8 cellular contexts compared by ENCODE assay signal in the genomic region with DNA sequence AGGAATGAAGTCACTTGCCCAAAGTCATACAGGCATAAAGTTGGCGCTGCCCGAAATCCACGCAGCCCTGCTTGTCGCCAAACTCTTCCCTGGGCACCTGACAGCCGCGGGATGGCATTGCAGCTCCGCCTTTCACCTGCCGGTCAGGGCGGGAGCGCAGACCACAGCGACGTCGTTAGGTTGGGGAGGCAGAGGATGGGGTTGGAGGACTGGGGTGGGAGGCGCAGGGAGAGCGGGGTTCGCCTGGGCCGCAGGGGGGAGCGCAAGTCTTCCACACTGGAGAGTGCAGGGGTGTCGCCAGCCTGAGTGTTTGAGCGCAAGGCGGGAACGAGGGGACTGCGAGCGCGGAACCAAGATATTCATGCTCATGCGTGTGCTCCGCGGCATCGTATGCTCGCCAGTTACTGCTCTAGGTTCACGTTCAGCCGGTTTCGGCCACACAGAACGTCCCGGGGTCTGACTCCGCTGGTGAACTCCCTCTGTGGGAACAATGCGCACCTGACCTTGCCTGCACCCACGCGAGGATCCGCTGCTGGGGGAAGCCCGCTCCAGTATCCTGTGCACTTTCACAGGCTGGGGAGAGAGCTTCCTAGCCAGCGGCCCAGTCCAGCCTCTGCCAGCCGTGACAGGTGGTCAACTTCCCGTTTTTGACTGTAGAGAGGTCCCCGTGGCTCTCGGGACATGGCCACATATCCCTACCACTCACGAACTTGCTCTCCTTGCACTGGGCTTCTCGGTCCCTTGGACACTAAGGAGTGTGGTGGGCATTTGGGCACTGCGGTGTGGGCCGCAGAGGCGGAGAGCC. TPM values are rescaled to one million over a fixed set of nuclear protein-coding genes. Genes with fewer than 3 reads are reported as not detected.
DNase-seq lines count a peak whose midpoint lies in the region; ATAC-seq, FAIRE-seq and TF ChIP-seq lines count a peak whose summit lies in the region.

No MANE protein-coding gene starts in this region.

- H3K27ac ChIP-seq in MM.1S (ENCODE audit: low read length) (no peak overlapping the region), keratinocyte (ENCODE audit: control insufficient read depth, insufficient read depth, low read length) (no peak overlapping the region)

- no peaks in the 10 kb centered on the region for H3F3A ChIP-seq in MM.1S (ENCODE audit: insufficient read depth, low read length)

- H3K9ac ChIP-seq in MM.1S (ENCODE audit: low read length) (peak overlapping the region; percentile 18; the same call in 1 of the 2 replicates), adipocyte (ENCODE audit: low read length) (no peak overlapping the region), keratinocyte (ENCODE audit: control insufficient read depth, extremely low read depth, insufficient read depth, low read length) (no peak overlapping the region)

- no peaks in the 10 kb centered on the region for H3K9me2 ChIP-seq in MM.1S (replicated peaks; ENCODE audit: insufficient read depth, low read length)

- POLR2A ChIA-PET in GM10248 (lab: Yijun Ruan, JAX), result no interaction called here

- H2AFZ ChIP-seq in MM.1S (ENCODE audit: low read length) (peak overlapping the region; percentile 86), keratinocyte (ENCODE audit: control insufficient read depth, low read length) (no peak overlapping the region)

- no peak for FAIRE-seq in keratinocyte (lab: Jason Lieb, UNC)
- no peak for FAIRE-seq in H54 (lab: Jason Lieb, UNC)

- CTCF ChIA-PET in GM10248 (lab: Yijun Ruan, JAX), result interaction anchor here (1.0 to 7.2 kb wide), 6 partner anchors 8 to 398 kb away, joined by 4 to 66 read pairs (median 5); no protein-coding TSS in a partner anchor

- peak; percentile 44 for DNase-seq in GM10248 (ENCODE audit: extremely low spot score)
- peak; percentile 62 for DNase-seq in MM.1S
- DNase-seq in adipocyte (ENCODE audit: low read depth), result no peak
- no peak for DNase-seq in keratinocyte (ENCODE audit: low read depth, low spot score)
- peak; percentile 36 for DNase-seq in stimulated activated CD4-positive, alpha-beta T cell treated with anti-CD3 and anti-CD28 coated beads, Interleukin-1b, Interleukin-23, amount 100 ng/mL, for 48 hours
- no peak for DNase-seq in H54 (ENCODE audit: insufficient read length, low spot score)

- ATAC-seq in HG02973 (IDR thresholded peaks at IDR 0.05; ENCODE audit: unreplicated experiment) (no peak), HG02852 (IDR thresholded peaks at IDR 0.05; ENCODE audit: unreplicated experiment) (no peak)

- H3K9me3 ChIP-seq in MM.1S (replicated peaks; ENCODE audit: insufficient read depth, low read length) (no peaks in the 10 kb centered on the region), adipocyte (ENCODE audit: control insufficient read depth, low read length) (no peaks in the 10 kb centered on the region), keratinocyte (ENCODE audit: control insufficient read depth, low read depth, low read length) (no peaks in the 10 kb centered on the region)

- no peaks in the 10 kb centered on the region for H3K9me1 ChIP-seq in keratinocyte (ENCODE audit: control insufficient read depth, extremely low read depth, insufficient read depth, low read length)

- dilution Hi-C loops in keratinocyte (cut with MboI; ENCODE audit: extremely low pct_ligation_motif_present, low sequenced_read_pairs), result no loop called here

- H3K27me3 ChIP-seq in MM.1S (replicated peaks; ENCODE audit: insufficient read depth, low read length) (no peaks in the 10 kb centered on the region), adipocyte (replicated peaks; ENCODE audit: control insufficient read depth, insufficient read depth, low read length) (peaks cover 91% of the 10 kb centered on the region), keratinocyte (ENCODE audit: control insufficient read depth, extremely low read depth, insufficient read depth, low read length) (peaks cover 69% of the 10 kb centered on the region)

- peak; percentile 17 for TF ChIP-seq CTCF in GM10248 (IDR thresholded peaks at IDR 0.05; ENCODE audit: control extremely low read depth, extremely low read depth, low read depth, missing control alignments)
- TF ChIP-seq CTCF in MM.1S (IDR thresholded peaks at IDR 0.05; ENCODE audit: low read length), result no peak; the same call in 1 of the 2 replicates
- TF ChIP-seq CTCF in keratinocyte (optimal IDR thresholded peaks at IDR 0.05 in 1 of 3, IDR thresholded peaks at IDR 0.05 in 1 of 3, conservative IDR thresholded peaks at IDR 0.05 in 1 of 3; ENCODE audit: extremely low read depth in 1 of 3, insufficient read depth in 2 of 3, low read length in 3 of 3), result peak in 1 of 3 experiments; percentile 69

- H3K4me1 ChIP-seq in MM.1S (ENCODE audit: low read length) (no peaks in the 10 kb centered on the region), adipocyte (ENCODE audit: control insufficient read depth, insufficient read depth, low read length) (peaks cover 20% of the 10 kb centered on the region), keratinocyte (ENCODE audit: control insufficient read depth, extremely low read depth, insufficient read depth, low read length) (peaks cover 13% of the 10 kb centered on the region)

- peak overlapping the region; percentile 99 for H3K4me2 ChIP-seq in MM.1S (ENCODE audit: low read depth, low read length)
- H3K4me2 ChIP-seq in keratinocyte (ENCODE audit: control insufficient read depth, extremely low read depth, insufficient read depth, low read depth, low read length), result peak overlapping the region; percentile 82

- H3K36me3 ChIP-seq in MM.1S (replicated peaks; ENCODE audit: insufficient read depth, low read length), result no peaks in the 10 kb centered on the region
- H3K36me3 ChIP-seq in adipocyte (ENCODE audit: control insufficient read depth, insufficient read depth, low read length, severe bottlenecking), result no peaks in the 10 kb centered on the region
- no peaks in the 10 kb centered on the region for H3K36me3 ChIP-seq in keratinocyte (ENCODE audit: control insufficient read depth in 2 of 2, extremely low read depth in 1 of 2, insufficient read depth in 2 of 2, low read length in 2 of 2)

- H3K79me2 ChIP-seq in MM.1S (ENCODE audit: low read length) (no peaks in the 10 kb centered on the region), keratinocyte (ENCODE audit: control insufficient read depth, insufficient read depth, low read length) (no peaks in the 10 kb centered on the region)

- H3K4me3 ChIP-seq in MM.1S (ENCODE audit: low read length), result peak overlapping the region; percentile 75
- peak overlapping the region; percentile 62 for H3K4me3 ChIP-seq in adipocyte (ENCODE audit: low read length)
- H3K4me3 ChIP-seq in keratinocyte (ENCODE audit: control insufficient read depth in 2 of 3, extremely low read depth in 1 of 3, insufficient read depth in 2 of 3, low read depth in 1 of 3, low read length in 3 of 3), result peak overlapping the region; percentile 29 to 63 (median 58)

- TF ChIP-seq POLR2A in H54 (IDR thresholded peaks at IDR 0.05; ENCODE audit: low read depth, low read length), result no peak

- H4K20me1 ChIP-seq in MM.1S (ENCODE audit: insufficient read depth, low read length) (no peaks in the 10 kb centered on the region), keratinocyte (ENCODE audit: control insufficient read depth, extremely low read depth, insufficient read depth, low read length) (no peaks in the 10 kb centered on the region)

RNA-seq across cellular contexts. Expression of a gene that starts 0.8 kb away (rescaled TPM):
- polyA plus RNA-seq in keratinocyte, result not detected in 3 replicates
- polyA plus RNA-seq in keratinocyte (2011; ENCODE audit: low read depth), result not detected
- polyA plus RNA-seq in keratinocyte (2011; cell fraction: cytosol; rRNA removed), result not detected in 2 replicates
- polyA plus RNA-seq in keratinocyte (2011; cell fraction: nucleus; rRNA removed), result not detected in 2 replicates
- not detected in 2 replicates for polyA plus RNA-seq in keratinocyte (2012; ENCODE audit: low replicate concordance)
- not detected in 3 replicates for polyA minus RNA-seq in keratinocyte
- not detected for polyA minus RNA-seq in keratinocyte (2011; cell fraction: cytosol; rRNA and poly(A)+ RNA removed)
- polyA minus RNA-seq in keratinocyte (2011; cell fraction: nucleus; rRNA and poly(A)+ RNA removed), result not detected in 2 replicates

RNA-seq across cellular contexts. Expression of a gene that starts 34.5 kb away (rescaled TPM):
- polyA plus RNA-seq in keratinocyte, result 8.5 to 11.9 TPM (median 8.6 TPM) in 3 replicates
- 23.5 TPM for polyA plus RNA-seq in keratinocyte (2011; ENCODE audit: low read depth)
- 8.7 and 10.4 TPM in 2 replicates for polyA plus RNA-seq in keratinocyte (2011; cell fraction: cytosol; rRNA removed)
- 30.8 and 33.7 TPM in 2 replicates for polyA plus RNA-seq in keratinocyte (2011; cell fraction: nucleus; rRNA removed)
- 8.5 and 15.8 TPM in 2 replicates for polyA plus RNA-seq in keratinocyte (2012; ENCODE audit: low replicate concordance)
- polyA minus RNA-seq in keratinocyte, result 8.8 to 53.4 TPM (median 14.5 TPM) in 3 replicates
- 8.8 TPM for polyA minus RNA-seq in keratinocyte (2011; cell fraction: cytosol; rRNA and poly(A)+ RNA removed)
- 16.1 and 33.7 TPM in 2 replicates for polyA minus RNA-seq in keratinocyte (2011; cell fraction: nucleus; rRNA and poly(A)+ RNA removed)

Comparison
In these comparisons a context has a peak if more than half of its experiments do, and no peak if none do; other contexts are left out.
1. DNase-seq: peak in GM10248 (single experiment), MM.1S (single experiment) and stimulated activated CD4-positive, alpha-beta T cell treated with anti-CD3 and anti-CD28 coated beads, Interleukin-1b, Interleukin-23, amount 100 ng/mL, for 48 hours (single experiment); none in adipocyte (single experiment), keratinocyte (single experiment) and H54 (single experiment).
2. Peak in every context shown above with its lines, with median percentiles within 50 percentile points of each other: H3K4me3 ChIP-seq.